Comparison of ENCODE assay signal across 9 cellular contexts in the genomic region with DNA sequence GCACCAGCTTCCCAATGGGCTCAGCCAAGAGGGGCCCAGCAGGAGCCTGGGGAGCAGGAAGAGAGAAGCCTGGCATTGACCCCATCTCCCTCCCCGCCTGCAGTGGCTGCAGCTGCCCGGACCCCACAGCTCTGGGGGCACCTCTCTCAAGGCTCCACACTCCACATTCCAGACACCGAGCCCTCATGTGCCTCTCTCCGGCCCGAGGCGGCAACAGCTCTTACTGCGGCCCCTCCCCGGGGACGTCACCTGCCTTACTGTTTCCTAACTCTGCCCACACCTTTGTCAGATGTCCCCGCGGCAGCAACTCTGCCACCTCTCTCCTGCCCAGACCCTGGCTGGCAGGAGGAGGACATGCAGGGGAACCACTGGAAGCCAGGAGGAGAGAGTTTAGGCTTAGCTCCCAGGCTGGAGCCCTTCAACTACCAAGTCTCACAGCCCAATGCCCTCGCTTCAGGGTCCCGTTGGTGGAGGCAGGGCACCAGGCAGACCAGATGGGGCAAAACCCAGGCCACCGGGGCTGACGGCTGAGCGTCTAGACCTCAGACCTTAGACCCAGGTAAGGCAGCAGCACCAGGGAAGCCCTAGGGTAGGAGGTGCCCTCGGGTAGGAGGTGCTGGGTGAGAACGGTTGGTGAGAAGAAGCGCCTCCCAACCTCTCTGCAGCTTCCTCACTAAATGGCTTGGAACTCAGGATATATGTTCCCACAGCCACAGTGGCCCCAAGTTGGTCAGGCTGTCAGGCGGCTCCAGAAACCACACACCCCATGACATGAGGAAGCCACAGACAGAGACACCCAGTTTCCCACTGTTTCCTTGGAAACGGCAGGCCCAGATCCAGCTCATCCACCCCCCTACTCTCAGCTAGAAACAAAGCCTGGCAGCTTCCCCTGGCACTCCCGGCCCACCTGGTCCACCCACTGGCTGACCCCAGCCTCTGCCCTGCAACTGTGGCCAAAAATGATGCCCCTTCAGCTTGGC. TPM values are rescaled to one million over a fixed set of nuclear protein-coding genes. Genes with fewer than 3 reads are reported as not detected.
DNase-seq lines count a peak whose midpoint lies in the region; ATAC-seq and TF ChIP-seq lines count a peak whose summit lies in the region.
"Had no signal": no experiment of that assay in that cellular context is flagged by ENCODE, and none has a peak within 500 bp of the region (broad histone marks: within the 10 kb centered on the region; RNA-seq: fewer than 3 reads in every experiment).

No MANE protein-coding gene starts in this region.

- H3K27me3 ChIP-seq in HL-60 (ENCODE audit: insufficient read depth, poor library complexity, severe bottlenecking) = peaks cover 14% of the 10 kb centered on the region

- H3K27ac ChIP-seq in HL-60 (replicated peaks) = no peak overlapping the region; the same call in 1 of the 2 replicates

- peaks cover 0 to 14% (median 3%) of the 10 kb centered on the region in 5 experiments for H3K9me3 Mint-ChIP-seq in brain

- H3K4me3 Mint-ChIP-seq in brain = peak overlapping the region; percentile 70 to 93 (median 87)

- no peak for ATAC-seq in left lobe of liver
- no peak for ATAC-seq in GM19035 (IDR thresholded peaks at IDR 0.05; ENCODE audit: unreplicated experiment)

- H3K4me3 ChIP-seq in HL-60 (replicated peaks; ENCODE audit: insufficient read depth, low read length) = no peak overlapping the region

- H3K27ac Mint-ChIP-seq in brain = peak overlapping the region in 3 of 5 experiments; percentile 63 to 81 (median 75)

- peaks cover 23% of the 10 kb centered on the region for H3K27me3 Mint-ChIP-seq in brain

- TF ChIP-seq CTCF in HL-60 (IDR thresholded peaks at IDR 0.05; ENCODE audit: insufficient read depth, low read length) = no peak
- no peak for TF ChIP-seq CTCF in brain (conservative IDR thresholded peaks at IDR 0.05)

- H3K36me3 Mint-ChIP-seq in brain = no peaks in the 10 kb centered on the region

- peak; percentile 59 for DNase-seq in AG08395 (ENCODE audit: low spot score)
- DNase-seq in HL-60 (ENCODE audit: low read depth in 1 of 2, low spot score in 1 of 2) = peak; percentile 25 to 57
- peak; percentile 91 for DNase-seq in myocyte (ENCODE audit: low read depth)
- no peak for DNase-seq in KG1 (lab: John Stamatoyannopoulos, UW)
- DNase-seq in COR-L47 (lab: John Stamatoyannopoulos, UW) = no peak
- DNase-seq in left lobe of liver (ENCODE audit: low spot score) = no peak
- DNase-seq: NCI-H82 had no signal

- peaks cover 20% of the 10 kb centered on the region for H3K4me1 Mint-ChIP-seq in brain

RNA-seq across cellular contexts. Expression of gene MLPH, which starts 13.3 kb away (rescaled TPM):
- polyA plus RNA-seq in brain (ENCODE audit: insufficient read depth, low read depth, low replicate concordance) = 2.8 TPM
- 47.0 and 51.0 TPM in 2 replicates for total RNA-seq in myocyte
- 121 TPM for polyA plus RNA-seq in myocyte (2012)
- 55.0 TPM for total RNA-seq in left lobe of liver

RNA-seq across cellular contexts. Expression of gene COL6A3, which starts 59.8 kb away (rescaled TPM):
- polyA plus RNA-seq in brain (ENCODE audit: insufficient read depth, low read depth, low replicate concordance) = 4.8 TPM
- total RNA-seq in myocyte = 9.0 and 9.1 TPM in 2 replicates
- 60.9 TPM for polyA plus RNA-seq in myocyte (2012)
- total RNA-seq in left lobe of liver = 6.2 TPM

Comparison
In these comparisons a context has a peak if more than half of its experiments do, and no peak if none do; other contexts are left out.
1. DNase-seq: peak in AG08395 (single experiment), HL-60 (2 of 2) and myocyte (single experiment); none in KG1 (single experiment), COR-L47 (single experiment) and left lobe of liver (single experiment).